In the genomic region with DNA sequence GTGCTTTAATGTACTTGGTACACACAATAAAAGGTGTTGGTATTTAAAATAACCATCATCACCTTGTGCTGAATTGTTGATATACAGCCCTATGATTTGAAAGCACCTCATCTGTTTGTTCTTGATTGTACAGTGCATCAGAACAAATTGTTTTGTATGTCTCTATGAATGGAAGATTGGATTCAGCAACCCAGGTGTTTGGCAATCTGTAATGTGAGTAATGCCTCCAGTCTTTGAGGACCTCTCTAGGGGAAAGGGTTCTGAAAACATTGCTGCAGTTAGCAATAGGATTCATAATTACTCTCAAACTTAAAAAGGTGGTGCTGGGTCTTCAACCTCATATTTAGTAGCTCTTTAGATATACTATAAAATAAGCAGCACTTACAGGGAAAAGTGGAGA, we compare ENCODE assay signal across 14 cellular contexts.
"Had no signal": no experiment of that assay in that cellular context is flagged by ENCODE, and none has a peak within 500 bp of the region (broad histone marks: within the 10 kb centered on the region; RNA-seq: fewer than 3 reads in every experiment).

No MANE protein-coding gene starts in this region.

- H3K27ac ChIP-seq: neural progenitor cell, sigmoid colon, upper lobe of left lung had no signal

- H3K36me3 ChIP-seq: neural progenitor cell, sigmoid colon, upper lobe of left lung had no signal

- H3K4me3 ChIP-seq: lung, neural progenitor cell, sigmoid colon, upper lobe of left lung had no signal

- DNase-seq: activated T-cell treated with anti-CD3 and anti-CD28 coated beads, Interleukin-2, amount 50 U/mL, for 24 hours; amniotic stem cell; kidney; naive thymus-derived CD8-positive, alpha-beta T cell; posterior cingulate gyrus; sigmoid colon; stimulated activated CD4-positive, alpha-beta T cell treated with anti-CD3 and anti-CD28 coated beads, Interleukin-4, amount 100 ng/mL, for 24 hours; stimulated activated naive CD4-positive, alpha-beta T cell treated with Interleukin-2 at 50 U/mL for 16 hours; T1000; upper lobe of left lung had no signal

- H3K9me3 ChIP-seq: sigmoid colon, upper lobe of left lung had no signal

- H3K4me1 ChIP-seq: neural progenitor cell, sigmoid colon, upper lobe of left lung had no signal

- ATAC-seq: activated T-helper 17 cell treated with anti-CD3 and anti-CD28 coated beads, Interleukin-2, amount 50 U/mL, for 72 hours; naive thymus-derived CD8-positive, alpha-beta T cell; WTC11 had no signal

- FAIRE-seq: kidney had no signal

- H3K27me3 ChIP-seq: neural progenitor cell, sigmoid colon, upper lobe of left lung had no signal
